In genomic region chr7:24877790-24878311, GRCh38 we compare ENCODE assay signal across 8 cellular contexts.
DNase-seq lines count a peak whose midpoint lies in the region; ATAC-seq lines count a peak whose summit lies in the region.

No MANE protein-coding gene starts in this region.

- peak overlapping the region in 1 of 2 experiments; percentile 26 for H3K4me3 ChIP-seq in mesenchymal stem cell (ENCODE audit: insufficient read depth in 1 of 2, low read depth in 1 of 2, low read length in 2 of 2)
- H3K4me3 ChIP-seq in MG63, result no peak overlapping the region

- 54% methylated on average over 4 of the region's 4 CpGs for WGBS in mesenchymal stem cell

- H3K27ac ChIP-seq in mesenchymal stem cell (ENCODE audit: low read length, poor library complexity, severe bottlenecking), result no peak overlapping the region

- peak overlapping the region; percentile 46 for H3K9ac ChIP-seq in mesenchymal stem cell (ENCODE audit: low read length)

- H3K27me3 ChIP-seq in mesenchymal stem cell (ENCODE audit: control insufficient read depth in 1 of 2, insufficient read depth in 1 of 2, low read length in 2 of 2) (no peaks in the 10 kb centered on the region), MG63 (no peaks in the 10 kb centered on the region)

- no peak overlapping the region for H4K91ac ChIP-seq in mesenchymal stem cell (ENCODE audit: low read length)

- H3K18ac ChIP-seq in mesenchymal stem cell (ENCODE audit: low read depth in 1 of 2, low read length in 2 of 2), result no peak overlapping the region

- no peak overlapping the region for H3K4ac ChIP-seq in mesenchymal stem cell (ENCODE audit: low read depth in 1 of 2, low read length in 2 of 2)

- peaks cover 0 to 4% of the 10 kb centered on the region in 2 experiments for H3K36me3 ChIP-seq in mesenchymal stem cell (ENCODE audit: control insufficient read depth in 1 of 2, insufficient read depth in 2 of 2, low read depth in 1 of 2, low read length in 2 of 2)
- H3K36me3 ChIP-seq in MG63, result no peaks in the 10 kb centered on the region

- ATAC-seq in HG03066 (IDR thresholded peaks at IDR 0.05; ENCODE audit: low read depth, unreplicated experiment), result peak; percentile 93

- H4K8ac ChIP-seq in mesenchymal stem cell (ENCODE audit: low read length), result no peak overlapping the region

- H2AFZ ChIP-seq in mesenchymal stem cell (ENCODE audit: low read depth, low read length), result no peak overlapping the region

- peak; percentile 47 for DNase-seq in stimulated activated CD4-positive, alpha-beta T cell treated with anti-CD3 and anti-CD28 coated beads, Interleukin-15, amount 100 ng/mL, for 24 hours
- DNase-seq in stimulated activated CD4-positive, alpha-beta T cell treated with anti-CD3 and anti-CD28 coated beads, Interleukin-2, amount 100 ng/mL, for 48 hours, result no peak
- DNase-seq in activated T-cell treated with anti-CD3 and anti-CD28 coated beads for 4 hours (peak; percentile 1), mesenchymal stem cell (no peak), MG63 (no peak), NCI-H748 treated with DMSO at 0.1 percent for 48 hours (lab: John Stamatoyannopoulos, UW) (no peak), NCI-H1092 treated with DMSO at 0.1 percent for 48 hours (lab: John Stamatoyannopoulos, UW) (no peak)

- no peak overlapping the region for H2BK15ac ChIP-seq in mesenchymal stem cell (ENCODE audit: low read depth, poor library complexity, severe bottlenecking)

- no peak overlapping the region for H3K14ac ChIP-seq in mesenchymal stem cell (ENCODE audit: low read length in 2 of 2)

- peak overlapping the region; percentile 13 for H2AK5ac ChIP-seq in mesenchymal stem cell (ENCODE audit: low read length, severe bottlenecking)

- H3K9me3 ChIP-seq in mesenchymal stem cell (ENCODE audit: control insufficient read depth, low read length) (no peaks in the 10 kb centered on the region), MG63 (no peaks in the 10 kb centered on the region)

- no peak overlapping the region for H2BK5ac ChIP-seq in mesenchymal stem cell (ENCODE audit: low read depth, low read length, poor library complexity, severe bottlenecking)

- H2BK12ac ChIP-seq in mesenchymal stem cell (ENCODE audit: low read length in 2 of 2), result no peak overlapping the region

- no peak overlapping the region for H3K4me2 ChIP-seq in mesenchymal stem cell (ENCODE audit: low read length, poor library complexity, severe bottlenecking)

- H2BK120ac ChIP-seq in mesenchymal stem cell (ENCODE audit: low read depth, low read length), result no peak overlapping the region

- no peak overlapping the region for H3K23ac ChIP-seq in mesenchymal stem cell (ENCODE audit: low read length in 2 of 2)

- H3K4me1 ChIP-seq in mesenchymal stem cell (ENCODE audit: control insufficient read depth, insufficient read depth, low read depth, low read length), result no peaks in the 10 kb centered on the region

- peaks cover 18% of the 10 kb centered on the region for H3K79me1 ChIP-seq in mesenchymal stem cell (replicated peaks; ENCODE audit: low read length, poor library complexity, severe bottlenecking)

Comparison
In these comparisons a context has a peak if more than half of its experiments do, and no peak if none do; other contexts are left out.
1. DNase-seq: peak in stimulated activated CD4-positive, alpha-beta T cell treated with anti-CD3 and anti-CD28 coated beads, Interleukin-15, amount 100 ng/mL, for 24 hours (single experiment) and activated T-cell treated with anti-CD3 and anti-CD28 coated beads for 4 hours (single experiment); none in stimulated activated CD4-positive, alpha-beta T cell treated with anti-CD3 and anti-CD28 coated beads, Interleukin-2, amount 100 ng/mL, for 48 hours (0 of 2), mesenchymal stem cell (single experiment), MG63 (single experiment), NCI-H748 treated with DMSO at 0.1 percent for 48 hours (single experiment) and NCI-H1092 treated with DMSO at 0.1 percent for 48 hours (single experiment).